25 cellular contexts compared by ENCODE assay signal in genomic region chr3:45874677-45875346, GRCh38. TPM values are rescaled to one million over a fixed set of nuclear protein-coding genes. Genes with fewer than 3 reads are reported as not detected.
"Had no signal": no experiment of that assay in that cellular context is flagged by ENCODE, and none has a peak within 500 bp of the region (broad histone marks: within the 10 kb centered on the region; RNA-seq: fewer than 3 reads in every experiment).

No MANE protein-coding gene starts in this region.

- H3K9me3 ChIP-seq: lower lobe of right lung, thoracic aorta, upper lobe of left lung had no signal

- H3K4me3 ChIP-seq: lower lobe of right lung, smooth muscle cell, thoracic aorta, upper lobe of left lung had no signal

- H3K27ac ChIP-seq: lower lobe of right lung, thoracic aorta, upper lobe of left lung had no signal

- DNase-seq: activated CD4-positive, alpha-beta memory T cell treated with anti-CD3 and anti-CD28 coated beads for 36 hours; activated CD4-positive, alpha-beta T cell treated with anti-CD3 and anti-CD28 coated beads for 48 hours; activated naive CD4-positive, alpha-beta T cell treated with Interleukin-2 at 50 U/mL for 16 hours; activated naive CD8-positive, alpha-beta T cell treated with anti-CD3 and anti-CD28 coated beads for 36 hours; activated T-cell treated with anti-CD3 and anti-CD28 coated beads, Interleukin-2, amount 50 U/mL, for 48 hours; central memory CD4-positive, alpha-beta T cell; dermis blood vessel endothelial cell; effector CD8-positive, alpha-beta T cell; foreskin melanocyte; kidney; lower lobe of right lung; mesendoderm; naive thymus-derived CD4-positive, alpha-beta T cell; occipital lobe; stimulated activated CD4-positive, alpha-beta T cell treated with anti-CD3 and anti-CD28 coated beads, Interleukin-4, amount 100 ng/mL, for 1 hour; stimulated activated naive CD4-positive, alpha-beta T cell treated with Interleukin-2 at 50 U/mL for 16 hours; T-helper 9 cell; upper lobe of left lung had no signal

- H3K4me1 ChIP-seq: lower lobe of right lung, upper lobe of left lung had no signal

- ATAC-seq: esophagus mucosa; left lobe of liver; lower lobe of right lung; naive thymus-derived CD4-positive, alpha-beta T cell; sciatic nerve had no signal

- H3K36me3 ChIP-seq: lower lobe of right lung, thoracic aorta, upper lobe of left lung had no signal

- H3K4me2 ChIP-seq: smooth muscle cell had no signal

- H3K27me3 ChIP-seq: upper lobe of left lung had no signal

RNA-seq across cellular contexts. Expression of gene CCR9, which starts 11.5 kb away (rescaled TPM):
- total RNA-seq: activated CD4-positive, alpha-beta memory T cell treated with anti-CD3 and anti-CD28 coated beads for 36 hours; activated naive CD8-positive, alpha-beta T cell treated with anti-CD3 and anti-CD28 coated beads for 36 hours; astrocyte; dermis blood vessel endothelial cell; esophagus mucosa; lower lobe of right lung; neural crest cell; smooth muscle cell; thoracic aorta had no signal
